15 cellular contexts compared by ENCODE assay signal in the genomic region with DNA sequence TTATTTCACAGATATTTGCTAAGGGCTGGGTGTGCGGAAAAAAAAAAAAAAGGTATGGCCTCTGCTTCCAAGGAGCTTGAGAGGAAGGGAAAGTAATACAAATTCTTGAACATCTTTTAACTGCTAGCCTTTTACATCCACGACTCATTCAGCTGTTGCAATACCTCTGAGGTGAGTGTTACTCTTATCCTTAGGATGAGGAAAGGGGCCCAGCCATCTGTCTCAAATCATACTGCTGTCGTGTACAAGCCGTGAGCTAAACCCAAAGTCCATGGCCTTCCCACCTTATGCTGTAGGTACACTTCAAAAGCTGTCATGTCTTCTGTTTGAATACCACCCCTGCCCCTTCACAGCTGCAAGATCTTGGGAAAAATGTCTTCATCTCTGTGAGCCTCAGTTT.
DNase-seq lines count a peak whose midpoint lies in the region; ATAC-seq and TF ChIP-seq lines count a peak whose summit lies in the region.
"Had no signal": no experiment of that assay in that cellular context is flagged by ENCODE, and none has a peak within 500 bp of the region (broad histone marks: within the 10 kb centered on the region; RNA-seq: fewer than 3 reads in every experiment).

No MANE protein-coding gene starts in this region.

- no peak overlapping the region for H3K4me3 ChIP-seq in GM23248
- no peak overlapping the region for H3K4me3 ChIP-seq in choroid plexus epithelial cell (ENCODE audit: low read depth, low read length)
- H3K4me3 ChIP-seq in kidney epithelial cell (ENCODE audit: low read depth, low read length): no peak overlapping the region
- no peak overlapping the region for H3K4me3 ChIP-seq in tibial artery

- no peak overlapping the region for H3K9ac ChIP-seq in GM23248

- TF ChIP-seq CTCF in choroid plexus epithelial cell (conservative IDR thresholded peaks at IDR 0.05; ENCODE audit: low read depth, low read length) (no peak), kidney epithelial cell (IDR thresholded peaks at IDR 0.05; ENCODE audit: insufficient read depth, low read length, poor library complexity, severe bottlenecking) (no peak), tibial artery (IDR thresholded peaks at IDR 0.05) (no peak)

- intact Hi-C loops in tibial artery (cut with DNase I; ENCODE audit: low total_unique reads): no loop called here

- H3K79me2 ChIP-seq in GM23248 (ENCODE audit: insufficient read depth): no peaks in the 10 kb centered on the region

- peaks cover 16% of the 10 kb centered on the region for H3K4me1 ChIP-seq in GM23248 (ENCODE audit: insufficient read depth)
- no peaks in the 10 kb centered on the region for H3K4me1 ChIP-seq in tibial artery

- no peaks in the 10 kb centered on the region for H4K20me1 ChIP-seq in GM23248 (ENCODE audit: insufficient read depth)

- 0 out of 2 replicates have a peak, but pooled peaks cover under 1% of the 10 kb centered on the region for H3F3A ChIP-seq in GM23248 (ENCODE audit: insufficient read depth)

- H3K27ac ChIP-seq in GM23248 (no peak overlapping the region), tibial artery (no peak overlapping the region)

- no peak overlapping the region for H2AFZ ChIP-seq in GM23248

- WGBS in GM23248 (ENCODE audit: low coverage in 1 of 2, low lambda C conversion rate in 2 of 2, missing lambda C conversion rate in 2 of 2), 2 experiments: 53 to 57% methylated on average over 4 of the region's 4 CpGs

- no peaks in the 10 kb centered on the region for H3K9me3 ChIP-seq in GM23248 (ENCODE audit: low read depth)
- no peaks in the 10 kb centered on the region for H3K9me3 ChIP-seq in tibial artery

- H3K4me2 ChIP-seq in GM23248 (ENCODE audit: unreplicated experiment): no peak overlapping the region

- H3K27me3 ChIP-seq in GM23248 (replicated peaks; ENCODE audit: insufficient read depth): no peaks in the 10 kb centered on the region
- H3K27me3 ChIP-seq in kidney epithelial cell (ENCODE audit: control insufficient read depth, insufficient read depth, low read length): no peaks in the 10 kb centered on the region
- no peaks in the 10 kb centered on the region for H3K27me3 ChIP-seq in tibial artery

- peak; percentile 58 for DNase-seq in GM23248
- DNase-seq in NCI-H524 (lab: John Stamatoyannopoulos, UW): peak; percentile 52 to 81
- DNase-seq in choroid plexus epithelial cell (ENCODE audit: low read depth): peak; percentile 8
- peak; percentile 14 for DNase-seq in kidney epithelial cell (ENCODE audit: low read depth)
- no peak for DNase-seq in SIG-M5 treated with dmso at 0.1 percent for 504 hours (lab: John Stamatoyannopoulos, UW; ENCODE audit: unreplicated experiment)
- no peak for DNase-seq in activated T-cell treated with anti-CD3 and anti-CD28 coated beads for 4 hours
- DNase-seq in tibial artery: no peak
- DNase-seq: AML-193, NCI-H1092, NCI-H2107, NCI-H446 treated with DMSO at 0.1 percent for 48 hours, T-helper 1 cell had no signal

- no peak for ATAC-seq in GM19351 (IDR thresholded peaks at IDR 0.05; ENCODE audit: unreplicated experiment)
- ATAC-seq: HCT116, Panc1 had no signal

- in situ Hi-C loops in GM23248 (cut with MboI): no loop called here

- H3K36me3 ChIP-seq in GM23248 (ENCODE audit: low read depth) (no peaks in the 10 kb centered on the region), kidney epithelial cell (ENCODE audit: control insufficient read depth, insufficient read depth, low read length) (no peaks in the 10 kb centered on the region), tibial artery (no peaks in the 10 kb centered on the region)

- H3K9me2 ChIP-seq in GM23248 (ENCODE audit: insufficient read depth): peaks cover 6% of the 10 kb centered on the region; the same call in 1 of the 2 replicates

Comparison
In these comparisons a context has a peak if more than half of its experiments do, and no peak if none do; other contexts are left out.
1. DNase-seq: peak in GM23248 (single experiment), NCI-H524 (2 of 2), choroid plexus epithelial cell (single experiment) and kidney epithelial cell (single experiment); none in SIG-M5 treated with dmso at 0.1 percent for 504 hours (single experiment), activated T-cell treated with anti-CD3 and anti-CD28 coated beads for 4 hours (single experiment) and tibial artery (0 of 2).